1 cellular context compared by ENCODE assay signal in genomic region chr2:41836944-41837343, GRCh38.
TF ChIP-seq lines count a peak whose summit lies in the region.

No MANE protein-coding gene starts in this region.

TF ChIP-seq in HepG2, 621 proteins besides CTCF, POLR2A, EP300 and RAD21 (continued from another document and continues in another):
- no peak for TF ChIP-seq MAX (IDR thresholded peaks at IDR 0.05)
- peak; percentile 50; the same call in 1 of the 2 replicates for TF ChIP-seq YEATS2 (CRISPR knock-in tag; IDR thresholded peaks at IDR 0.05; ENCODE audit: borderline replicate concordance)
- TF ChIP-seq TEAD2 (CRISPR knock-in tag; IDR thresholded peaks at IDR 0.05) = no peak
- no peak for TF ChIP-seq JUN (CRISPR knock-in tag; IDR thresholded peaks at IDR 0.05)
- no peak for TF ChIP-seq ZZZ3 (CRISPR knock-in tag; IDR thresholded peaks at IDR 0.05; ENCODE audit: borderline replicate concordance)
- no peak for TF ChIP-seq PRPF4 (IDR thresholded peaks at IDR 0.05; ENCODE audit: low read depth, low read length, poor library complexity, severe bottlenecking)
- peak; percentile 57 for TF ChIP-seq FOSL2 (CRISPR knock-in tag; IDR thresholded peaks at IDR 0.05)
- no peak for TF ChIP-seq GFI1 (CRISPR knock-in tag; IDR thresholded peaks at IDR 0.05; ENCODE audit: borderline replicate concordance)
- TF ChIP-seq HDAC2 (CRISPR knock-in tag; IDR thresholded peaks at IDR 0.05) = peak; percentile 58
- no peak for TF ChIP-seq ZMAT5 (CRISPR knock-in tag; IDR thresholded peaks at IDR 0.05; ENCODE audit: borderline replicate concordance, low read depth)
- TF ChIP-seq ATF3 (CRISPR knock-in tag; IDR thresholded peaks at IDR 0.05) = peak; percentile 60; the same call in 1 of the 2 replicates
- peak; percentile 82 for TF ChIP-seq ZBTB26 (CRISPR knock-in tag; IDR thresholded peaks at IDR 0.05; ENCODE audit: borderline replicate concordance)
- TF ChIP-seq ZNF770 (CRISPR knock-in tag; IDR thresholded peaks at IDR 0.05) = no peak
- no peak for TF ChIP-seq RNF2 (conservative IDR thresholded peaks at IDR 0.05; ENCODE audit: low read depth)
- no peak for TF ChIP-seq CBX1 (IDR thresholded peaks at IDR 0.05; ENCODE audit: low read depth)
- TF ChIP-seq AKNA (CRISPR knock-in tag; IDR thresholded peaks at IDR 0.05; ENCODE audit: borderline replicate concordance) = no peak
- TF ChIP-seq PAXIP1 (CRISPR knock-in tag; conservative IDR thresholded peaks at IDR 0.05) = 0 out of 2 replicates have a peak, but pooled peaks have one; percentile 13
- TF ChIP-seq HNF1A (IDR thresholded peaks at IDR 0.05; ENCODE audit: low read depth) = no peak
- TF ChIP-seq HNF1A (CRISPR knock-in tag; IDR thresholded peaks at IDR 0.05; ENCODE audit: borderline replicate concordance) = no peak
- no peak for TF ChIP-seq ZNF761 (CRISPR knock-in tag; conservative IDR thresholded peaks at IDR 0.05)
- TF ChIP-seq BATF2 (CRISPR knock-in tag; IDR thresholded peaks at IDR 0.05) = no peak
- TF ChIP-seq AGO2 (optimal IDR thresholded peaks at IDR 0.05; ENCODE audit: low read depth, low read length) = no peak
- no peak for TF ChIP-seq ZBTB33 (CRISPR knock-in tag; IDR thresholded peaks at IDR 0.05)
- TF ChIP-seq LBX2 (CRISPR knock-in tag; IDR thresholded peaks at IDR 0.05; ENCODE audit: borderline replicate concordance) = no peak
- TF ChIP-seq HOXA7 (CRISPR knock-in tag; IDR thresholded peaks at IDR 0.05) = no peak
- no peak for TF ChIP-seq BORCS8-MEF2B (CRISPR knock-in tag; IDR thresholded peaks at IDR 0.05)
- no peak for TF ChIP-seq ZFP91 (CRISPR knock-in tag; IDR thresholded peaks at IDR 0.05; ENCODE audit: borderline replicate concordance)
- no peak for TF ChIP-seq ZNF768 (CRISPR knock-in tag; IDR thresholded peaks at IDR 0.05)
- no peak for TF ChIP-seq CENPX (CRISPR knock-in tag; IDR thresholded peaks at IDR 0.05)
- TF ChIP-seq HNF1B (CRISPR knock-in tag; IDR thresholded peaks at IDR 0.05) = no peak
